In genomic region chr1:110207831-110208230, GRCh38 we compare ENCODE assay signal across 9 cellular contexts. TPM values are rescaled to one million over a fixed set of nuclear protein-coding genes. Genes with fewer than 3 reads are reported as not detected.
DNase-seq lines count a peak whose midpoint lies in the region; ATAC-seq, FAIRE-seq and TF ChIP-seq lines count a peak whose summit lies in the region.
"Had no signal": no experiment of that assay in that cellular context is flagged by ENCODE, and none has a peak within 500 bp of the region (broad histone marks: within the 10 kb centered on the region; RNA-seq: fewer than 3 reads in every experiment).

No MANE protein-coding gene starts in this region.

- FAIRE-seq in D721Med (lab: Jason Lieb, UNC): no peak

- peak overlapping the region; percentile 2 for H3K27ac Mint-ChIP-seq in activated naive CD4-positive, alpha-beta T cell treated with anti-CD3 and anti-CD28 coated beads, Interleukin-2, amount 10 ng/mL, durations not matched to agents 7 days and 5 days
- H3K27ac Mint-ChIP-seq: T-helper 1 cell treated with Interleukin-12 subunit alpha and Interleukin-12 subunit beta and Interleukin-4 antibody, amounts not matched to agents 30 μg/mL and 1 μg/mL, for 36 hours had no signal

- peaks cover 52% of the 10 kb centered on the region for H3K4me1 Mint-ChIP-seq in activated naive CD4-positive, alpha-beta T cell treated with anti-CD3 and anti-CD28 coated beads, Interleukin-2, amount 10 ng/mL, durations not matched to agents 7 days and 5 days

- peak; percentile 87 for TF ChIP-seq CTCF in D721Med (IDR thresholded peaks at IDR 0.05; ENCODE audit: insufficient read depth, missing control alignments)

- peaks cover 21% of the 10 kb centered on the region for H3K27me3 Mint-ChIP-seq in activated naive CD4-positive, alpha-beta T cell treated with anti-CD3 and anti-CD28 coated beads, Interleukin-2, amount 10 ng/mL, durations not matched to agents 7 days and 5 days

- no peaks in the 10 kb centered on the region for H3K36me3 Mint-ChIP-seq in activated naive CD4-positive, alpha-beta T cell treated with anti-CD3 and anti-CD28 coated beads, Interleukin-2, amount 10 ng/mL, durations not matched to agents 7 days and 5 days

- intact Hi-C loops in Right ventricle myocardium inferior (cut with DNase I): loop anchor here (1.0 to 5.0 kb wide), 3 partner anchors 104 to 289 kb away; partner anchors contain the start of gene LAMTOR5

- TF ChIP-seq EP300 in Ishikawa (IDR thresholded peaks at IDR 0.05; ENCODE audit: borderline replicate concordance): no peak

- TF ChIP-seq RAD21 in Ishikawa (IDR thresholded peaks at IDR 0.05; ENCODE audit: low read depth): peak; percentile 94

- no peak overlapping the region for H3K4me3 Mint-ChIP-seq in activated naive CD4-positive, alpha-beta T cell treated with anti-CD3 and anti-CD28 coated beads, Interleukin-2, amount 10 ng/mL, durations not matched to agents 7 days and 5 days

- ATAC-seq in SK-N-SH treated with all-trans-retinoic acid at 6 μM for 48 hours (peak; percentile 86), Right ventricle myocardium inferior (peak; percentile 35), HG03457 (IDR thresholded peaks at IDR 0.05; ENCODE audit: unreplicated experiment) (no peak)

- CTCF ChIA-PET in activated naive CD4-positive, alpha-beta T cell treated with anti-CD3 and anti-CD28 coated beads, Interleukin-2, amount 10 ng/mL, durations not matched to agents 7 days and 5 days (lab: Charles Lee): interaction anchor here (0.6 to 13.5 kb wide), 46 partner anchors 8 to 580 kb away, joined by 3 to 470 read pairs (median 4); partner anchors contain the start of genes LAMTOR5 and RBM15

- DNase-seq in D721Med (ENCODE audit: insufficient read length, low spot score): peak; percentile 63
- peak; percentile 89 for DNase-seq in activated naive CD4-positive, alpha-beta T cell treated with anti-CD3 and anti-CD28 coated beads, Interleukin-2, amount 10 ng/mL, durations not matched to agents 7 days and 5 days
- DNase-seq in Right ventricle myocardium inferior (ENCODE audit: missing footprints): peak; percentile 83
- peak; percentile 84 for DNase-seq in retina
- no peak for DNase-seq in OCI-M2 (lab: John Stamatoyannopoulos, UW; ENCODE audit: unreplicated experiment)

- H3K9me3 Mint-ChIP-seq in activated naive CD4-positive, alpha-beta T cell treated with anti-CD3 and anti-CD28 coated beads, Interleukin-2, amount 10 ng/mL, durations not matched to agents 7 days and 5 days: no peaks in the 10 kb centered on the region
- H3K9me3 Mint-ChIP-seq: T-helper 1 cell treated with Interleukin-12 subunit alpha and Interleukin-12 subunit beta and Interleukin-4 antibody, amounts not matched to agents 30 μg/mL and 1 μg/mL, for 36 hours had no signal

TF ChIP-seq in Ishikawa, 13 proteins besides CTCF, POLR2A, EP300 and RAD21:
- TF ChIP-seq ZBTB7A (IDR thresholded peaks at IDR 0.05; ENCODE audit: low read depth) (no peak), FOXM1 (IDR thresholded peaks at IDR 0.05; ENCODE audit: borderline replicate concordance, low read depth) (no peak), TEAD4 (IDR thresholded peaks at IDR 0.05) (no peak), CREB1 (IDR thresholded peaks at IDR 0.05; ENCODE audit: low read depth) (no peak), YY1 (IDR thresholded peaks at IDR 0.05; ENCODE audit: low read depth) (no peak), TAF1 (IDR thresholded peaks at IDR 0.05; ENCODE audit: low read depth) (no peak), EGR1 (IDR thresholded peaks at IDR 0.05) (no peak), TCF12 (IDR thresholded peaks at IDR 0.05; ENCODE audit: low read depth) (no peak), MAX (IDR thresholded peaks at IDR 0.05) (no peak), CEBPB (IDR thresholded peaks at IDR 0.05) (no peak), NFIC (IDR thresholded peaks at IDR 0.05) (no peak), REST (IDR thresholded peaks at IDR 0.05; ENCODE audit: low read depth) (no peak)
- TF ChIP-seq, protein P1, sequence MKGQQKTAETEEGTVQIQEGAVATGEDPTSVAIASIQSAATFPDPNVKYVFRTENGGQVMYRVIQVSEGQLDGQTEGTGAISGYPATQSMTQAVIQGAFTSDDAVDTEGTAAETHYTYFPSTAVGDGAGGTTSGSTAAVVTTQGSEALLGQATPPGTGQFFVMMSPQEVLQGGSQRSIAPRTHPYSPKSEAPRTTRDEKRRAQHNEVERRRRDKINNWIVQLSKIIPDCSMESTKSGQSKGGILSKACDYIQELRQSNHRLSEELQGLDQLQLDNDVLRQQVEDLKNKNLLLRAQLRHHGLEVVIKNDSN (IDR thresholded peaks at IDR 0.05): no peak

TF ChIP-seq in SK-N-SH treated with all-trans-retinoic acid at 6 μM for 48 hours, 23 proteins besides CTCF, POLR2A, EP300 and RAD21:
- TF ChIP-seq ISL1 (CRISPR knock-in tag; IDR thresholded peaks at IDR 0.05): no peak
- TF ChIP-seq CREB5 (CRISPR knock-in tag; IDR thresholded peaks at IDR 0.05; ENCODE audit: low read depth): no peak
- no peak for TF ChIP-seq SNAI2 (CRISPR knock-in tag; IDR thresholded peaks at IDR 0.05)
- no peak for TF ChIP-seq ZNF70 (CRISPR knock-in tag; IDR thresholded peaks at IDR 0.05)
- no peak for TF ChIP-seq ZFP3 (CRISPR knock-in tag; IDR thresholded peaks at IDR 0.05)
- TF ChIP-seq ZC3H10 (CRISPR knock-in tag; IDR thresholded peaks at IDR 0.05): no peak
- no peak for TF ChIP-seq GLIS3 (CRISPR knock-in tag; IDR thresholded peaks at IDR 0.05)
- no peak for TF ChIP-seq ZNF565 (CRISPR knock-in tag; conservative IDR thresholded peaks at IDR 0.05; ENCODE audit: low read depth)
- no peak for TF ChIP-seq ARNTL (CRISPR knock-in tag; IDR thresholded peaks at IDR 0.05; ENCODE audit: borderline replicate concordance, low read depth)
- TF ChIP-seq PPARA (CRISPR knock-in tag; IDR thresholded peaks at IDR 0.05; ENCODE audit: borderline replicate concordance): no peak

RNA-seq across cellular contexts. Expression of gene KCNC4, which starts 2.3 kb away (rescaled TPM):
- 5.1 TPM for total RNA-seq in Right ventricle myocardium inferior

RNA-seq across cellular contexts. Expression of gene SLC6A17, which starts 57.5 kb away (rescaled TPM):
- total RNA-seq in Right ventricle myocardium inferior: not detected
